In genomic region chr2:43225788-43226557, GRCh38 we compare ENCODE assay signal across 8 cellular contexts. TPM values are rescaled to one million over a fixed set of nuclear protein-coding genes. Genes with fewer than 3 reads are reported as not detected.
DNase-seq lines count a peak whose midpoint lies in the region; ATAC-seq and TF ChIP-seq lines count a peak whose summit lies in the region.

No MANE protein-coding gene starts in this region.

- peaks cover 44% of the 10 kb centered on the region for H3K4me1 ChIP-seq in osteoblast (ENCODE audit: insufficient read depth, low read length)
- H3K4me1 ChIP-seq in thyroid gland: peaks cover 26 to 27% of the 10 kb centered on the region in 2 donors

- no peaks in the 10 kb centered on the region for H3K27me3 ChIP-seq in osteoblast (ENCODE audit: insufficient read depth, low read length)
- no peaks in the 10 kb centered on the region for H3K27me3 ChIP-seq in thyroid gland

- H3K4me3 ChIP-seq in osteoblast (ENCODE audit: insufficient read depth, low read length) (peak overlapping the region; percentile 90), thyroid gland (replicated peaks in 1 of 3) (peak overlapping the region; percentile 91 to 99 (median 97))

- peaks cover 36% of the 10 kb centered on the region for H3K36me3 ChIP-seq in osteoblast (ENCODE audit: insufficient read depth, low read length)
- H3K36me3 ChIP-seq in thyroid gland: peaks cover 44 to 52% of the 10 kb centered on the region in 2 donors

- WGBS in thyroid gland, 2 donors: 0% methylated on average over 25 to 28 of the region's 80 CpGs

- H4K20me1 ChIP-seq in osteoblast (ENCODE audit: insufficient read depth, low read length): peaks cover 19% of the 10 kb centered on the region

- H3K4me1 Mint-ChIP-seq in activated naive CD4-positive, alpha-beta T cell treated with anti-CD3 and anti-CD28 coated beads for 36 hours (ENCODE audit: low read depth): peaks cover 42% of the 10 kb centered on the region

- peak overlapping the region; percentile 69 for H3K4me2 ChIP-seq in osteoblast (ENCODE audit: insufficient read depth, low read length)

- peak; percentile 57 for DNase-seq in Ammon's horn (ENCODE audit: low spot score)
- peak; percentile 79 for DNase-seq in RPMI7951 (ENCODE audit: low read depth)
- peak; percentile 68 for DNase-seq in activated naive CD4-positive, alpha-beta T cell treated with anti-CD3 and anti-CD28 coated beads for 36 hours
- peak; percentile 58 for DNase-seq in globus pallidus (ENCODE audit: low spot score)
- peak; percentile 97 for DNase-seq in osteoblast (ENCODE audit: insufficient read length, low spot score, missing footprints)
- peak; percentile 39 to 51 for DNase-seq in thyroid gland

- H3K36me3 Mint-ChIP-seq in activated naive CD4-positive, alpha-beta T cell treated with anti-CD3 and anti-CD28 coated beads for 36 hours (ENCODE audit: low read depth): peaks cover 40% of the 10 kb centered on the region

- H3K27ac Mint-ChIP-seq in activated naive CD4-positive, alpha-beta T cell treated with anti-CD3 and anti-CD28 coated beads for 36 hours: peak overlapping the region; percentile 92

- H3K9me3 ChIP-seq in osteoblast (ENCODE audit: low read depth, low read length) (no peaks in the 10 kb centered on the region), thyroid gland (no peaks in the 10 kb centered on the region)

- H2AFZ ChIP-seq in osteoblast (ENCODE audit: low read length): no peak overlapping the region

- no peaks in the 10 kb centered on the region for H3K9me3 Mint-ChIP-seq in activated naive CD4-positive, alpha-beta T cell treated with anti-CD3 and anti-CD28 coated beads for 36 hours

- CTCF ChIA-PET in activated naive CD4-positive, alpha-beta T cell treated with anti-CD3 and anti-CD28 coated beads for 36 hours (lab: Charles Lee): interaction anchor here (1.6 to 13.9 kb wide), 8 partner anchors 9 to 279 kb away, joined by 8 to 505 read pairs (median 38); no protein-coding TSS in a partner anchor

- peak; percentile 37 for ATAC-seq in GM18907 (IDR thresholded peaks at IDR 0.05; ENCODE audit: unreplicated experiment)
- ATAC-seq in HG03159 (IDR thresholded peaks at IDR 0.05; ENCODE audit: unreplicated experiment): peak; percentile 21

- peak in 1 of 2 donors; percentile 72 for TF ChIP-seq POLR2A in thyroid gland (IDR thresholded peaks at IDR 0.05)

- H3K4me3 Mint-ChIP-seq in activated naive CD4-positive, alpha-beta T cell treated with anti-CD3 and anti-CD28 coated beads for 36 hours: peak overlapping the region; percentile 97

- no peaks in the 10 kb centered on the region for H3K27me3 Mint-ChIP-seq in activated naive CD4-positive, alpha-beta T cell treated with anti-CD3 and anti-CD28 coated beads for 36 hours (ENCODE audit: low read depth)

- peaks cover 47% of the 10 kb centered on the region for H3K79me2 ChIP-seq in osteoblast (ENCODE audit: insufficient read depth, low read length)

- no peak for TF ChIP-seq CTCF in osteoblast (IDR thresholded peaks at IDR 0.05; ENCODE audit: extremely low read depth, low read depth, low read length)
- no peak for TF ChIP-seq CTCF in thyroid gland (IDR thresholded peaks at IDR 0.05)

- intact Hi-C loops in activated naive CD4-positive, alpha-beta T cell treated with anti-CD3 and anti-CD28 coated beads for 36 hours (cut with micrococcal nuclease): loop anchor here (1.0 kb wide), 8 partner anchors 31 to 416 kb away; no protein-coding TSS in a partner anchor
- intact Hi-C loops in thyroid gland (cut with DNase I): loop anchor here (5.0 kb wide), 1 partner anchor 279 kb away; no protein-coding TSS in a partner anchor

- H3K27ac ChIP-seq in osteoblast (ENCODE audit: low read depth, low read length) (peak overlapping the region; percentile 83), thyroid gland (peak overlapping the region; percentile 99 to 100 (median 100))

RNA-seq across cellular contexts. Expression of gene ZFP36L2, which starts 0.4 kb away (rescaled TPM):
- total RNA-seq in RPMI7951 (2014; rRNA removed; shearing (Covaris generic)): 6.4 and 9.1 TPM in 2 replicates
- 10 to 100 TPM; 37.3 to 38.4 TPM for total RNA-seq in activated naive CD4-positive, alpha-beta T cell treated with anti-CD3 and anti-CD28 coated beads for 36 hours
- total RNA-seq in osteoblast: 14.7 and 15.6 TPM in 2 replicates
- total RNA-seq in thyroid gland: 100 to 1,000 TPM; 146 to 287 (median 172) TPM

Comparison
In these comparisons a context has a peak if more than half of its experiments do, and no peak if none do; other contexts are left out.
1. Peak in every context shown above with its lines: DNase-seq, ATAC-seq, H3K4me3 ChIP-seq and H3K27ac ChIP-seq.
2. DNase-seq: peak in every context shown above with its lines; median percentile 97 in osteoblast; 79 in RPMI7951; 68 in activated naive CD4-positive, alpha-beta T cell treated with anti-CD3 and anti-CD28 coated beads for 36 hours; 58 in globus pallidus; 57 in Ammon's horn; 45 in thyroid gland.